In the genomic region with DNA sequence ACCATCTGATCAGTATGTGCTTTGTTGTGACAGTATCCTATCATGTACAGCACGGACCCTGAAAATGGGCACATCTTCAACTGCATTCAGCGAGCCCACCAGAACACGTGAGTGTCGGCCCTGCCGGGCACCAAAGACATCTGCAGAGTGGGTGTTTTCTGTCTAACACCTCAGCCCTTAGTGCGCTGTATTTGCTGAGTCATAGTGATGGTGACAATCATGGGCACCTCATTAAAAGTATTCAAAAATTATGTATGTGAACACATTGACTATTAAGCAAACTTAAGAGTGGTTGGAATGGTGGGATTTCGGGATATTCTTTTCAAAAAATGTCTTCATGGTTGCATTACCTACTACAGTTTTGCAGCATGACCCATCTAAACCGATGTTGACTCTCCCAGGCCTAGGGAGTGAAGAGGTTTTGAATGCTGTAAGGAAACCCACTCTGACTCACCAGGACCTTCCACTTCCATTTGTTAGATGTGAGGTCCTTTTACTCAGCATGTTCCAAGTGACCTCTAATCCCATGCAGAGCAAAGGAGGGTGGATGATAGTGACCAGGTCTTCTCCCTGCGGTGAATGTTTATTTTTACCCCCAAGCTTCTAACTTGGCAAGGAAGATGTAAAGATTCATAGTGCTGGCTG, we compare ENCODE assay signal across 19 cellular contexts. TPM values are rescaled to one million over a fixed set of nuclear protein-coding genes. Genes with fewer than 3 reads are reported as not detected.
A peak's percentile ranks its signal among the peaks of the same experiment; 100 is the strongest.
DNase-seq lines count a peak whose midpoint lies in the region; ATAC-seq and TF ChIP-seq lines count a peak whose summit lies in the region.
"Had no signal": no experiment of that assay in that cellular context is flagged by ENCODE, and none has a peak within 500 bp of the region (broad histone marks: within the 10 kb centered on the region; RNA-seq: fewer than 3 reads in every experiment).

No MANE protein-coding gene starts in this region.

- H3K4me1 ChIP-seq in gastrocnemius medialis, result peaks cover 16 to 22% of the 10 kb centered on the region in 2 donors

- in situ Hi-C loops in gastrocnemius medialis (cut with MboI; ENCODE audit: low sequenced_read_pairs in 4 of 4), result no loop called here

- no peak overlapping the region for H3K27ac Mint-ChIP-seq in chondrocyte (ENCODE audit: unreplicated experiment)
- H3K27ac Mint-ChIP-seq: B cell; CD4-positive, CD25-positive, alpha-beta regulatory T cell had no signal

- H3K4me3 ChIP-seq in gastrocnemius medialis, result no peak overlapping the region
- H3K4me3 ChIP-seq: SK-N-MC had no signal

- H3K27me3 ChIP-seq in gastrocnemius medialis, result no peaks in the 10 kb centered on the region

- TF ChIP-seq CTCF in gastrocnemius medialis (IDR thresholded peaks at IDR 0.05 in 4 of 5, conservative IDR thresholded peaks at IDR 0.05 in 1 of 5), result no peak
- no peak for TF ChIP-seq CTCF in chondrocyte (IDR thresholded peaks at IDR 0.05)

- H3K9me3 Mint-ChIP-seq in chondrocyte (ENCODE audit: low read depth), result no peaks in the 10 kb centered on the region
- H3K9me3 Mint-ChIP-seq: CD4-positive, CD25-positive, alpha-beta regulatory T cell had no signal

- no peaks in the 10 kb centered on the region for H3K9me3 ChIP-seq in gastrocnemius medialis

- intact Hi-C loops in gastrocnemius medialis (cut with DNase I; ENCODE audit: low total_unique reads), result no loop called here

- peaks cover 20% of the 10 kb centered on the region for H3K36me3 Mint-ChIP-seq in chondrocyte (ENCODE audit: low read depth)

- DNase-seq in EH (ENCODE audit: low read depth) (peak; percentile 29), HT1080 (ENCODE audit: low read depth) (peak; percentile 62), gastrocnemius medialis (no peak), dedifferentiated amniotic fluid mesenchymal stem cell (ENCODE audit: extremely low spot score) (no peak), amygdala (lab: John Stamatoyannopoulos, UW) (no peak), chondrocyte (ENCODE audit: low spot score) (no peak)
- DNase-seq: CD4-positive, CD25-positive, alpha-beta regulatory T cell; COR-L47; Karpas-422; NCI-H1417 treated with DMSO at 0.1 percent for 48 hours; NCI-H187 treated with DMSO at 0.1 percent for 48 hours; NCI-H2227 treated with DMSO at 0.1 percent for 48 hours; NCI-H524; NCI-H82; OCI-M1; SHP77 had no signal

- H3K4me3 Mint-ChIP-seq in chondrocyte (ENCODE audit: unreplicated experiment), result no peak overlapping the region
- H3K4me3 Mint-ChIP-seq: B cell; CD4-positive, CD25-positive, alpha-beta regulatory T cell had no signal

- peak overlapping the region; percentile 26 for H3K27ac ChIP-seq in cingulate gyrus (ENCODE audit: low read depth, low read length)
- H3K27ac ChIP-seq in gastrocnemius medialis, result peak overlapping the region; percentile 17 to 61 (median 34)
- H3K27ac ChIP-seq: SK-N-MC had no signal

- H3K36me3 ChIP-seq in gastrocnemius medialis, result peaks cover 2 to 52% of the 10 kb centered on the region in 2 donors

- no peak for ATAC-seq in gastrocnemius medialis

- H3K27me3 Mint-ChIP-seq in chondrocyte (ENCODE audit: low read depth), result no peaks in the 10 kb centered on the region
- H3K27me3 Mint-ChIP-seq: B cell; CD4-positive, CD25-positive, alpha-beta regulatory T cell had no signal

- no peak for TF ChIP-seq POLR2A in gastrocnemius medialis (IDR thresholded peaks at IDR 0.05)

- H3K4me1 Mint-ChIP-seq in chondrocyte (ENCODE audit: low read depth), result peaks cover 15% of the 10 kb centered on the region

RNA-seq across cellular contexts. Expression of gene MGST3, which starts 20.1 kb away (rescaled TPM):
- 80.9 and 95.1 TPM in 2 replicates for total RNA-seq in HT1080 (2014; rRNA removed; shearing (Covaris generic))
- 69.6 and 74.8 TPM in 2 replicates for polyA plus RNA-seq in HT1080 (2015; cell fraction: cytosol; rRNA removed)
- 48.3 and 53.9 TPM in 2 replicates for polyA plus RNA-seq in HT1080 (2015; cell fraction: nucleus; rRNA removed)
- total RNA-seq in gastrocnemius medialis (100 to 1,000 TPM; 101 to 275 (median 202) TPM), chondrocyte (154 to 167 TPM (median 165 TPM) in 3 replicates)

RNA-seq across cellular contexts. Expression of gene ALDH9A1, which starts 47.3 kb away (rescaled TPM):
- total RNA-seq in HT1080 (2014; rRNA removed; shearing (Covaris generic)), result 61.2 and 62.1 TPM in 2 replicates
- 78.8 and 79.1 TPM in 2 replicates for polyA plus RNA-seq in HT1080 (2015; cell fraction: cytosol; rRNA removed)
- polyA plus RNA-seq in HT1080 (2015; cell fraction: nucleus; rRNA removed), result 83.8 and 91.3 TPM in 2 replicates
- total RNA-seq in gastrocnemius medialis (10 to 100 TPM; 46.4 to 91.5 (median 63.3) TPM), chondrocyte (25.9 to 38.6 TPM (median 34.6 TPM) in 3 replicates)

Comparison
In these comparisons a context has a peak if more than half of its experiments do, and no peak if none do; other contexts are left out.
1. DNase-seq: peak in EH (single experiment) and HT1080 (single experiment); none in gastrocnemius medialis (0 of 2), dedifferentiated amniotic fluid mesenchymal stem cell (single experiment), amygdala (0 of 56) and chondrocyte (single experiment).